In genomic region chr11:11847082-11847481, GRCh38 we compare ENCODE assay signal across 22 cellular contexts. TPM values are rescaled to one million over a fixed set of nuclear protein-coding genes. Genes with fewer than 3 reads are reported as not detected.
A peak's percentile ranks its signal among the peaks of the same experiment; 100 is the strongest.
DNase-seq lines count a peak whose midpoint lies in the region; ATAC-seq and TF ChIP-seq lines count a peak whose summit lies in the region.
"Had no signal": no experiment of that assay in that cellular context is flagged by ENCODE, and none has a peak within 500 bp of the region (broad histone marks: within the 10 kb centered on the region; RNA-seq: fewer than 3 reads in every experiment).

No MANE protein-coding gene starts in this region.

- CTCF ChIA-PET in HEK293 (lab: Yijun Ruan, JAX), result interaction anchor here (1.0 to 1.1 kb wide), 2 partner anchors 19 to 968 kb away, joined by 3 read pairs; no protein-coding TSS in a partner anchor

- H3K36me3 Mint-ChIP-seq in activated naive CD8-positive, alpha-beta T cell, result no peaks in the 10 kb centered on the region
- peaks cover 4% of the 10 kb centered on the region for H3K36me3 Mint-ChIP-seq in activated naive CD8-positive, alpha-beta T cell treated with anti-CD3 and anti-CD28 coated beads, Interleukin-2, amount 50 U/mL, for 24 hours (ENCODE audit: low read depth)
- H3K36me3 Mint-ChIP-seq in brain, result peaks cover 33% of the 10 kb centered on the region

- no peak overlapping the region for H3K27ac ChIP-seq in HEK293 (ENCODE audit: extremely low read depth, low read depth, low read length)
- peak overlapping the region; percentile 38 for H3K27ac ChIP-seq in psoas muscle
- H3K27ac ChIP-seq: adrenal gland, foreskin keratinocyte, left lung, parathyroid adenoma had no signal

- H3K4me3 ChIP-seq in HEK293 (ENCODE audit: low read depth, low read length), result no peak overlapping the region
- no peak overlapping the region for H3K4me3 ChIP-seq in psoas muscle
- H3K4me3 ChIP-seq: adrenal gland, GM23338, left lung, transverse colon had no signal

- H3K9me3 ChIP-seq in HEK293 (ENCODE audit: control insufficient read depth, insufficient read depth, low read depth, low read length) (no peaks in the 10 kb centered on the region), psoas muscle (no peaks in the 10 kb centered on the region)
- H3K9me3 ChIP-seq: adrenal gland, left lung, transverse colon had no signal

- peaks cover 36% of the 10 kb centered on the region for H3K4me1 Mint-ChIP-seq in activated naive CD8-positive, alpha-beta T cell (ENCODE audit: low read depth)
- peaks cover 36% of the 10 kb centered on the region for H3K4me1 Mint-ChIP-seq in activated naive CD8-positive, alpha-beta T cell treated with anti-CD3 and anti-CD28 coated beads, Interleukin-2, amount 50 U/mL, for 24 hours
- H3K4me1 Mint-ChIP-seq in brain, result peaks cover 37% of the 10 kb centered on the region

- H3K9me3 Mint-ChIP-seq in activated naive CD8-positive, alpha-beta T cell (ENCODE audit: low read depth), result no peaks in the 10 kb centered on the region
- no peaks in the 10 kb centered on the region for H3K9me3 Mint-ChIP-seq in activated naive CD8-positive, alpha-beta T cell treated with anti-CD3 and anti-CD28 coated beads, Interleukin-2, amount 50 U/mL, for 24 hours
- peaks cover 0 to 10% (median 3%) of the 10 kb centered on the region in 5 experiments for H3K9me3 Mint-ChIP-seq in brain
- H3K9me3 Mint-ChIP-seq: CD14-positive monocyte; GM23338; T-helper 1 cell treated with Interleukin-12 subunit alpha and Interleukin-12 subunit beta and Interleukin-4 antibody, amounts not matched to agents 30 μg/mL and 1 μg/mL, for 36 hours had no signal

- no peaks in the 10 kb centered on the region for H3K27me3 Mint-ChIP-seq in activated naive CD8-positive, alpha-beta T cell
- no peaks in the 10 kb centered on the region for H3K27me3 Mint-ChIP-seq in activated naive CD8-positive, alpha-beta T cell treated with anti-CD3 and anti-CD28 coated beads, Interleukin-2, amount 50 U/mL, for 24 hours
- no peaks in the 10 kb centered on the region for H3K27me3 Mint-ChIP-seq in brain
- H3K27me3 Mint-ChIP-seq: activated CD8-positive, alpha-beta memory T cell treated with anti-CD3 and anti-CD28 coated beads, Interleukin-2, amount 10 ng/mL, durations not matched to agents 7 days and 5 days had no signal

- intact Hi-C loops in psoas muscle (cut with DNase I), result loop anchor here in 1 of 2 donors (10.0 kb wide), 1 partner anchor 48 kb away; no protein-coding TSS in a partner anchor
- intact Hi-C loops in Right ventricle myocardium superior (cut with DNase I), result no loop called here

- H3K4me1 ChIP-seq in HEK293 (ENCODE audit: control insufficient read depth, insufficient read depth, low read length) (peaks cover 2% of the 10 kb centered on the region; the same call in 1 of the 2 replicates), psoas muscle (peaks cover 83% of the 10 kb centered on the region)

- ATAC-seq in activated naive CD8-positive, alpha-beta T cell treated with anti-CD3 and anti-CD28 coated beads, Interleukin-2, amount 50 U/mL, for 24 hours, result no peak
- ATAC-seq in psoas muscle, result no peak
- ATAC-seq in GM21515 (IDR thresholded peaks at IDR 0.05; ENCODE audit: unreplicated experiment), result no peak
- ATAC-seq in Right ventricle myocardium superior (ENCODE audit: poor library complexity), result no peak
- ATAC-seq: activated CD8-positive, alpha-beta memory T cell treated with anti-CD3 and anti-CD28 coated beads, Interleukin-2, amount 10 ng/mL, durations not matched to agents 7 days and 5 days; foreskin keratinocyte; GM23338; left lung had no signal

- POLR2A ChIA-PET in HEK293 (lab: Yijun Ruan, JAX), result interaction anchor here (0.7 kb wide), 1 partner anchor 213 kb away, joined by 3 read pairs; no protein-coding TSS in a partner anchor

- H3K27me3 ChIP-seq in psoas muscle (ENCODE audit: insufficient read depth in 3 of 3, low read length in 2 of 3), result no peaks in the 10 kb centered on the region
- H3K27me3 ChIP-seq: adrenal gland, foreskin keratinocyte, left lung, transverse colon had no signal

- no peak for DNase-seq in activated naive CD8-positive, alpha-beta T cell treated with anti-CD3 and anti-CD28 coated beads, Interleukin-2, amount 50 U/mL, for 24 hours
- no peak for DNase-seq in psoas muscle
- DNase-seq in NCI-H2227 treated with DMSO at 0.1 percent for 48 hours (lab: John Stamatoyannopoulos, UW), result no peak
- DNase-seq in Right ventricle myocardium superior, result no peak
- DNase-seq: activated CD4-positive, alpha-beta T cell treated with anti-CD3 and anti-CD28 coated beads for 1 hour; activated CD8-positive, alpha-beta memory T cell treated with anti-CD3 and anti-CD28 coated beads, Interleukin-2, amount 10 ng/mL, durations not matched to agents 7 days and 5 days; adrenal gland; effector CD8-positive, alpha-beta T cell; foreskin keratinocyte; left lung; NCI-H1092 treated with DMSO at 0.1 percent for 48 hours; NCI-H2081; NCI-H524; transverse colon had no signal

- 74 to 86% (median 81%) methylated on average over 2 of the region's 2 CpGs for WGBS in psoas muscle, 3 donors

- H3K4me3 Mint-ChIP-seq in activated naive CD8-positive, alpha-beta T cell, result peak overlapping the region; percentile 65
- H3K4me3 Mint-ChIP-seq in activated naive CD8-positive, alpha-beta T cell treated with anti-CD3 and anti-CD28 coated beads, Interleukin-2, amount 50 U/mL, for 24 hours, result no peak overlapping the region
- H3K4me3 Mint-ChIP-seq in brain, result peak overlapping the region in 4 of 5 experiments; percentile 8 to 53 (median 24)
- H3K4me3 Mint-ChIP-seq: activated CD8-positive, alpha-beta memory T cell treated with anti-CD3 and anti-CD28 coated beads, Interleukin-2, amount 10 ng/mL, durations not matched to agents 7 days and 5 days; CD14-positive monocyte; GM23338; T-helper 1 cell treated with Interleukin-12 subunit alpha and Interleukin-12 subunit beta and Interleukin-4 antibody, amounts not matched to agents 30 μg/mL and 1 μg/mL, for 36 hours had no signal

- TF ChIP-seq CTCF in HEK293 (tag by site-specific recombination; IDR thresholded peaks at IDR 0.05) (no peak), brain (conservative IDR thresholded peaks at IDR 0.05) (no peak), psoas muscle (IDR thresholded peaks at IDR 0.05) (no peak)

- H3K27ac Mint-ChIP-seq in activated naive CD8-positive, alpha-beta T cell, result peak overlapping the region; percentile 70
- no peak overlapping the region for H3K27ac Mint-ChIP-seq in activated naive CD8-positive, alpha-beta T cell treated with anti-CD3 and anti-CD28 coated beads, Interleukin-2, amount 50 U/mL, for 24 hours
- peak overlapping the region in 1 of 5 experiments; percentile 21 for H3K27ac Mint-ChIP-seq in brain
- H3K27ac Mint-ChIP-seq: activated CD8-positive, alpha-beta memory T cell treated with anti-CD3 and anti-CD28 coated beads, Interleukin-2, amount 10 ng/mL, durations not matched to agents 7 days and 5 days; CD14-positive monocyte; GM23338; T-helper 1 cell treated with Interleukin-12 subunit alpha and Interleukin-12 subunit beta and Interleukin-4 antibody, amounts not matched to agents 30 μg/mL and 1 μg/mL, for 36 hours had no signal

- H3K36me3 ChIP-seq in HEK293 (ENCODE audit: control insufficient read depth in 2 of 2, insufficient read depth in 1 of 2, low read length in 2 of 2) (no peaks in the 10 kb centered on the region), psoas muscle (ENCODE audit: insufficient read depth in 1 of 2, low read depth in 1 of 2) (no peaks in the 10 kb centered on the region)
- H3K36me3 ChIP-seq: adrenal gland, left lung, transverse colon had no signal

TF ChIP-seq in HEK293, 187 proteins besides CTCF, POLR2A, EP300 and RAD21:
- no peak for TF ChIP-seq SETDB1 (IDR thresholded peaks at IDR 0.05; ENCODE audit: insufficient read length, low read length)
- TF ChIP-seq, protein P1, sequence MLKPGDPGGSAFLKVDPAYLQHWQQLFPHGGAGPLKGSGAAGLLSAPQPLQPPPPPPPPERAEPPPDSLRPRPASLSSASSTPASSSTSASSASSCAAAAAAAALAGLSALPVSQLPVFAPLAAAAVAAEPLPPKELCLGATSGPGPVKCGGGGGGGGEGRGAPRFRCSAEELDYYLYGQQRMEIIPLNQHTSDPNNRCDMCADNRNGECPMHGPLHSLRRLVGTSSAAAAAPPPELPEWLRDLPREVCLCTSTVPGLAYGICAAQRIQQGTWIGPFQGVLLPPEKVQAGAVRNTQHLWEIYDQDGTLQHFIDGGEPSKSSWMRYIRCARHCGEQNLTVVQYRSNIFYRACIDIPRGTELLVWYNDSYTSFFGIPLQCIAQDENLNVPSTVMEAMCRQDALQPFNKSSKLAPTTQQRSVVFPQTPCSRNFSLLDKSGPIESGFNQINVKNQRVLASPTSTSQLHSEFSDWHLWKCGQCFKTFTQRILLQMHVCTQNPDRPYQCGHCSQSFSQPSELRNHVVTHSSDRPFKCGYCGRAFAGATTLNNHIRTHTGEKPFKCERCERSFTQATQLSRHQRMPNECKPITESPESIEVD (tag by site-specific recombination; IDR thresholded peaks at IDR 0.05), result peak; percentile 62; the same call in 1 of the 2 replicates

RNA-seq across cellular contexts. Expression of gene USP47, which starts 5.3 kb away (rescaled TPM):
- polyA plus RNA-seq in brain (ENCODE audit: insufficient read depth, low read depth, low replicate concordance), result 7.8 TPM
- total RNA-seq in psoas muscle, result 100 to 1,000 TPM in 2 of 4 donors, 10 to 100 TPM in 2; 73.1 to 108 (median 90.6) TPM
- polyA plus RNA-seq in psoas muscle, result 100 to 1,000 TPM in 1 of 3 donors, 10 to 100 TPM in 2; 31.3 to 132 (median 57.3) TPM
- 49.0 TPM for total RNA-seq in Right ventricle myocardium superior
